In the genomic region with DNA sequence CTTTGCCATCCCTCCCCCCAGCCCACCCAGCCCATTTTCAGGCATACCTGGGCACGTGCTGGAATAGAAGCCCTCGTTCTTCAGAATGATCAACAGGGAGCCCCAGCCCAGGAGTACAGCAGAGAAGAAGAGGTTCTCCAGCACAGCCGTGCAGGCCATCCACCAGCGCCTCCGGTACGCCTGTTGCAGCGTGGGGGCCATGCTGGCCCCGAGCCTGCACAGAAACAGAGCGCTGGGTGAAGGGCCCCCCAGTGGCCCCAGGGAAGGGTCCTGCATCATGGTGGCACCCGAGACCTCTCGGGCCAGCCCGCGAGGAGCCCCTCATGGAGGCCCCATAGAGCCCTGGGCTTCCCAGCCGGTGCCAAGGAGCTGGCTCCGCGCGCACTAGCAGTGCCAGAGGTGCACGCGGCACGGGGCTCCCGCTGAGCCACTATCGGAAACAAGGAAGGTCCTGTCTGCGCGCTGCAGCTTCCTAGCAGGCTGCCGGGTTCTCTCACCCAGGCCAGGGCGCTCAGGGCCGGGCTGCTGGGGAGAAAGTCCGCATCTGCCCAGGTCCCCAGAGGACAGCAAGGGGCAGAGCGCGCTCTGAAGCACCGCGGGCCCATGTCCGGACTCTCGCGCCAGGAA, we compare ENCODE assay signal across 8 cellular contexts. TPM values are rescaled to one million over a fixed set of nuclear protein-coding genes. Genes with fewer than 3 reads are reported as not detected.
DNase-seq lines count a peak whose midpoint lies in the region; ATAC-seq, FAIRE-seq and TF ChIP-seq lines count a peak whose summit lies in the region.

No MANE protein-coding gene starts in this region.

- intact Hi-C loops in Panc1 (cut with micrococcal nuclease; ENCODE audit: unreplicated experiment), result no loop called here
- intact Hi-C loops in GM12878 (cut with micrococcal nuclease; ENCODE audit: unreplicated experiment), result no loop called here

- peaks cover 11% of the 10 kb centered on the region for H3K79me2 ChIP-seq in GM12878 (ENCODE audit: control insufficient read depth, insufficient read depth, low read length)

- no peak for FAIRE-seq in GM12878 (lab: Jason Lieb, UNC)

- WGBS in GM12878 (ENCODE audit: insufficient coverage, insufficient replicate concordance, low lambda C conversion rate, missing lambda C conversion rate), result 11% methylated on average over 25 of the region's 35 CpGs

- SMC1A ChIA-PET in GM12878 (lab: Charles Lee; ENCODE audit: uncharacterized antibody, unreplicated experiment), result interaction anchor here (1.0 to 5.4 kb wide), 5 partner anchors 9 to 36 kb away, joined by 4 to 47 read pairs (median 4); no protein-coding TSS in a partner anchor

- H3K9me3 ChIP-seq in Panc1 (ENCODE audit: control insufficient read depth, insufficient read depth, low read depth, low read length) (no peaks in the 10 kb centered on the region), GM12878 (replicated peaks; ENCODE audit: control insufficient read depth, insufficient read depth, low read length) (no peaks in the 10 kb centered on the region)

- no peaks in the 10 kb centered on the region for H4K20me1 ChIP-seq in GM12878 (ENCODE audit: control insufficient read depth, insufficient read depth)

- peak; percentile 54 to 79 for DNase-seq in NCI-H526 (lab: John Stamatoyannopoulos, UW)
- DNase-seq in NCI-H526 treated with DMSO at 0.1 percent for 48 hours (lab: John Stamatoyannopoulos, UW), result no peak
- no peak for DNase-seq in Panc1 (ENCODE audit: low read depth, low spot score)
- no peak for DNase-seq in GM12878 (ENCODE audit: low read depth, low spot score)
- peak; percentile 38 for DNase-seq in iris pigment epithelial cell (ENCODE audit: low read depth)
- peak; percentile 39 for DNase-seq in stimulated activated CD4-positive, alpha-beta T cell treated with anti-CD3 and anti-CD28 coated beads, Interleukin-1b, Interleukin-23, amount 100 ng/mL, for 48 hours
- no peak for DNase-seq in cortex of kidney (lab: John Stamatoyannopoulos, UW)

- TF ChIP-seq RAD21 in GM12878 (IDR thresholded peaks at IDR 0.05; ENCODE audit: insufficient read depth, low read depth, low read length), result no peak

- peak overlapping the region; percentile 81 for H3K9ac ChIP-seq in GM12878 (ENCODE audit: control insufficient read depth, insufficient read depth, low read length)

- ATAC-seq in HG03064 (IDR thresholded peaks at IDR 0.05; ENCODE audit: low read depth, unreplicated experiment) (peak; percentile 29), Panc1 (peak; percentile 67), GM12878 (peak; percentile 64)

- no peak; the same call in 1 of the 2 replicates for TF ChIP-seq POLR2A in GM12878 (IDR thresholded peaks at IDR 0.05; ENCODE audit: low read depth, low read length)

- H2AFZ ChIP-seq in GM12878 (ENCODE audit: control insufficient read depth, low read depth, low read length), result peak overlapping the region; percentile 90

- RAD21 ChIA-PET in GM12878 (lab: Charles Lee; ENCODE audit: unreplicated experiment), result interaction anchor here (0.9 to 8.2 kb wide), 4 partner anchors 12 to 126 kb away, joined by 3 to 46 read pairs (median 6); no protein-coding TSS in a partner anchor

- BruUV-seq in Panc1 (replicated peaks; lab: Mats Ljungman, UMichigan) (no TSS peak), GM12878 (replicated peaks; lab: Mats Ljungman, UMichigan) (TSS peak; percentile 58)

- POLR2A ChIA-PET in Panc1 (lab: Charles Lee) (no interaction called here), GM12878 (lab: Charles Lee) (interaction anchor here (0.6 kb wide), 1 partner anchor 160 kb away, joined by 4 read pairs; no protein-coding TSS in a partner anchor)

- no peak overlapping the region for H3K27ac ChIP-seq in Panc1 (ENCODE audit: low read length)
- H3K27ac ChIP-seq in GM12878 (ENCODE audit: control insufficient read depth, insufficient read depth), result peak overlapping the region; percentile 35; the same call in 1 of the 2 replicates

- no peaks in the 10 kb centered on the region for H3K4me1 ChIP-seq in Panc1 (ENCODE audit: control insufficient read depth, insufficient read depth, low read length)
- no peaks in the 10 kb centered on the region for H3K4me1 ChIP-seq in GM12878 (ENCODE audit: control insufficient read depth, insufficient read depth, low read length)

- H3K27me3 ChIP-seq in Panc1 (ENCODE audit: control insufficient read depth, insufficient read depth, low read length) (peaks cover 3% of the 10 kb centered on the region; the same call in 1 of the 2 replicates), GM12878 (replicated peaks in 1 of 2; ENCODE audit: control insufficient read depth in 2 of 2, insufficient read depth in 2 of 2, low read length in 1 of 2) (no peaks in the 10 kb centered on the region)

- TF ChIP-seq CTCF in Panc1 (IDR thresholded peaks at IDR 0.05) (no peak), GM12878 (IDR thresholded peaks at IDR 0.05 in 2 of 3, conservative IDR thresholded peaks at IDR 0.05 in 1 of 3; ENCODE audit: control insufficient read depth in 2 of 3, extremely low read depth in 1 of 3, insufficient read depth in 1 of 3, low read depth in 3 of 3, low read length in 3 of 3) (no peak)

- in situ Hi-C loops in Panc1 (cut with HindIII; ENCODE audit: low pct_unique_long_range_greater_than_20kb, low sequenced_read_pairs) (no loop called here), GM12878 (cut with MboI) (no loop called here)

- no peak for TF ChIP-seq EP300 in GM12878 (IDR thresholded peaks at IDR 0.05; ENCODE audit: borderline replicate concordance in 1 of 2, control insufficient read depth in 1 of 2, low read depth in 2 of 2, low read length in 2 of 2)

- H3K36me3 ChIP-seq in Panc1 (ENCODE audit: control insufficient read depth, insufficient read depth, low read length), result no peaks in the 10 kb centered on the region
- no peaks in the 10 kb centered on the region for H3K36me3 ChIP-seq in GM12878 (ENCODE audit: control insufficient read depth in 2 of 2, insufficient read depth in 2 of 2, low read length in 1 of 2)

- CTCF ChIA-PET in Panc1 (lab: Charles Lee) (no interaction called here), GM12878 (lab: Yijun Ruan, JAX) (interaction anchor here (0.5 to 10.6 kb wide), 8 partner anchors 13 to 1991 kb away, joined by 3 to 158 read pairs (median 8); a partner anchor contains a TSS)

- H3K4me3 ChIP-seq in Panc1 (ENCODE audit: low read depth in 2 of 2, low read length in 2 of 2) (peak overlapping the region; percentile 50 to 70), GM12878 (peak overlapping the region; percentile 90)

- peak overlapping the region; percentile 78 for H3K4me2 ChIP-seq in GM12878 (ENCODE audit: control insufficient read depth, insufficient read depth)

RNA-seq across cellular contexts. Expression of a gene that starts 1.5 kb away (rescaled TPM):
- 2.0 TPM for total RNA-seq in Panc1 (2021; ENCODE audit: unreplicated experiment)
- 2.9 TPM for polyA plus RNA-seq in Panc1 (2012; ENCODE audit: insufficient read length)
- total RNA-seq in GM12878 (2013; cell fraction: nucleolus; rRNA removed), result 47.4 and 56.0 TPM in 2 replicates
- 16.9 and 20.3 TPM in 2 replicates for total RNA-seq in GM12878 (2014; rRNA removed)
- 7.4 and 8.1 TPM in 2 replicates for total RNA-seq in GM12878 (2014; rRNA removed; fragmentation: Illumina TruSeq; extraction: Trizol)
- total RNA-seq in GM12878 (2021), result 16.1 and 16.4 TPM in 2 replicates
- 8.0 TPM for polyA plus RNA-seq in GM12878 (2011; ENCODE audit: low read depth)
- polyA plus RNA-seq in GM12878 (2011; rRNA removed), result 8.4 and 17.8 TPM in 2 replicates
- polyA plus RNA-seq in GM12878 (2011; cell fraction: cytosol; rRNA removed), result 25.6 and 28.1 TPM in 2 replicates
- 48.3 and 51.6 TPM in 2 replicates for polyA plus RNA-seq in GM12878 (2011; cell fraction: nucleus; rRNA removed)
- 9.3 and 14.0 TPM in 2 replicates for polyA plus RNA-seq in GM12878 (2012)
- 9.8 and 11.9 TPM in 2 replicates for polyA plus RNA-seq in GM12878 (2014; fragmentation: Illumina TruSeq; extraction: Trizol)
- 1 to 10 TPM; 1.0 to 2.4 TPM for polyA plus RNA-seq in GM12878 (2014; fragmentation: Nextera tagmentation; extraction: Ambion mirVana)
- polyA plus RNA-seq in GM12878 (2014; rRNA removed), result 15.6 TPM in 2 replicates
- 10 to 100 TPM; 12.0 to 13.3 TPM for polyA plus RNA-seq in GM12878 (2016; fragmentation: Nextera tagmentation; extraction: Ambion mirVana)
- 29.8 and 30.0 TPM in 2 replicates for polyA minus RNA-seq in GM12878 (2011; rRNA and poly(A)+ RNA removed)
- 13.1 and 16.8 TPM in 2 replicates for polyA minus RNA-seq in GM12878 (2011; cell fraction: cytosol; rRNA and poly(A)+ RNA removed)
- 16.2 and 27.0 TPM in 2 replicates for polyA minus RNA-seq in GM12878 (2011; cell fraction: nucleus; rRNA and poly(A)+ RNA removed)

RNA-seq across cellular contexts. Expression of a gene that starts 16.5 kb away (rescaled TPM):
- total RNA-seq in Panc1 (2021; ENCODE audit: unreplicated experiment), result 152 TPM
- polyA plus RNA-seq in Panc1 (2012; ENCODE audit: insufficient read length), result 107 TPM
- total RNA-seq in GM12878 (2013; cell fraction: nucleolus; rRNA removed), result 8.4 and 9.4 TPM in 2 replicates
- 178 and 187 TPM in 2 replicates for total RNA-seq in GM12878 (2014; rRNA removed)
- total RNA-seq in GM12878 (2014; rRNA removed; fragmentation: Illumina TruSeq; extraction: Trizol), result 139 and 148 TPM in 2 replicates
- 192 and 195 TPM in 2 replicates for total RNA-seq in GM12878 (2021)
- 131 TPM for polyA plus RNA-seq in GM12878 (2011; ENCODE audit: low read depth)
- 161 and 208 TPM in 2 replicates for polyA plus RNA-seq in GM12878 (2011; rRNA removed)
- polyA plus RNA-seq in GM12878 (2011; cell fraction: cytosol; rRNA removed), result 261 and 266 TPM in 2 replicates
- polyA plus RNA-seq in GM12878 (2011; cell fraction: nucleus; rRNA removed), result 98.1 and 123 TPM in 2 replicates
- polyA plus RNA-seq in GM12878 (2012), result 97.2 and 107 TPM in 2 replicates
- polyA plus RNA-seq in GM12878 (2014; fragmentation: Illumina TruSeq; extraction: Trizol), result 181 and 204 TPM in 2 replicates
- polyA plus RNA-seq in GM12878 (2014; fragmentation: Nextera tagmentation; extraction: Ambion mirVana), result 100 to 1,000 TPM; 770 to 898 TPM
- polyA plus RNA-seq in GM12878 (2014; rRNA removed), result 204 and 247 TPM in 2 replicates
- 100 to 1,000 TPM; 272 to 362 TPM for polyA plus RNA-seq in GM12878 (2016; fragmentation: Nextera tagmentation; extraction: Ambion mirVana)
- 66.3 and 94.2 TPM in 2 replicates for polyA minus RNA-seq in GM12878 (2011; rRNA and poly(A)+ RNA removed)
- polyA minus RNA-seq in GM12878 (2011; cell fraction: cytosol; rRNA and poly(A)+ RNA removed), result 13.0 and 17.4 TPM in 2 replicates
- polyA minus RNA-seq in GM12878 (2011; cell fraction: nucleus; rRNA and poly(A)+ RNA removed), result 16.0 and 28.5 TPM in 2 replicates

RNA-seq across cellular contexts. Expression of a gene that starts 23.4 kb away (rescaled TPM):
- total RNA-seq in Panc1 (2021; ENCODE audit: unreplicated experiment) (not detected), GM12878 (2014; rRNA removed) (not detected in 2 replicates), GM12878 (2014; rRNA removed; fragmentation: Illumina TruSeq; extraction: Trizol) (not detected in 2 replicates), GM12878 (2021) (not detected in 2 replicates)
- polyA plus RNA-seq in Panc1 (2012; ENCODE audit: insufficient read length), result not detected
- total RNA-seq in GM12878 (2013; cell fraction: nucleolus; rRNA removed), result not detected in 2 replicates
- polyA plus RNA-seq in GM12878 (2011; ENCODE audit: low read depth), result 0.16 TPM
- polyA plus RNA-seq in GM12878 (2011; rRNA removed) (not detected in 2 replicates), GM12878 (2014; fragmentation: Illumina TruSeq; extraction: Trizol) (not detected in 2 replicates), GM12878 (2014; fragmentation: Nextera tagmentation; extraction: Ambion mirVana) (under 1 TPM in 1 of 2 experiments, not detected in 1; 0.06 TPM), GM12878 (2014; rRNA removed) (not detected in 2 replicates), GM12878 (2016; fragmentation: Nextera tagmentation; extraction: Ambion mirVana) (under 1 TPM; 0.10 to 0.17 TPM)
- not detected in 2 replicates for polyA plus RNA-seq in GM12878 (2011; cell fraction: cytosol; rRNA removed)
- not detected in 2 replicates for polyA plus RNA-seq in GM12878 (2011; cell fraction: nucleus; rRNA removed)
- 0.26 and 0.29 TPM in 2 replicates for polyA plus RNA-seq in GM12878 (2012)
- polyA minus RNA-seq in GM12878 (2011; rRNA and poly(A)+ RNA removed), result not detected in 2 replicates
- not detected in 2 replicates for polyA minus RNA-seq in GM12878 (2011; cell fraction: cytosol; rRNA and poly(A)+ RNA removed)
- polyA minus RNA-seq in GM12878 (2011; cell fraction: nucleus; rRNA and poly(A)+ RNA removed), result not detected in 2 replicates

RNA-seq across cellular contexts. Expression of a gene that starts 53.4 kb away (rescaled TPM):
- total RNA-seq in Panc1 (2021; ENCODE audit: unreplicated experiment) (19.1 TPM), GM12878 (2014; rRNA removed) (143 and 146 TPM in 2 replicates), GM12878 (2014; rRNA removed; fragmentation: Illumina TruSeq; extraction: Trizol) (114 and 115 TPM in 2 replicates), GM12878 (2021) (128 and 142 TPM in 2 replicates)
- 32.3 TPM for polyA plus RNA-seq in Panc1 (2012; ENCODE audit: insufficient read length)
- 29.9 and 31.2 TPM in 2 replicates for total RNA-seq in GM12878 (2013; cell fraction: nucleolus; rRNA removed)
- polyA plus RNA-seq in GM12878 (2011; ENCODE audit: low read depth), result 107 TPM
- polyA plus RNA-seq in GM12878 (2011; rRNA removed) (142 and 211 TPM in 2 replicates), GM12878 (2014; fragmentation: Illumina TruSeq; extraction: Trizol) (166 and 179 TPM in 2 replicates), GM12878 (2014; fragmentation: Nextera tagmentation; extraction: Ambion mirVana) (100 to 1,000 TPM; 262 to 295 TPM), GM12878 (2014; rRNA removed) (161 and 177 TPM in 2 replicates), GM12878 (2016; fragmentation: Nextera tagmentation; extraction: Ambion mirVana) (100 to 1,000 TPM; 156 to 170 TPM)
- 352 and 471 TPM in 2 replicates for polyA plus RNA-seq in GM12878 (2011; cell fraction: cytosol; rRNA removed)
- 157 and 180 TPM in 2 replicates for polyA plus RNA-seq in GM12878 (2011; cell fraction: nucleus; rRNA removed)
- polyA plus RNA-seq in GM12878 (2012), result 137 and 151 TPM in 2 replicates
- 300 and 364 TPM in 2 replicates for polyA minus RNA-seq in GM12878 (2011; rRNA and poly(A)+ RNA removed)
- 55.1 and 68.1 TPM in 2 replicates for polyA minus RNA-seq in GM12878 (2011; cell fraction: cytosol; rRNA and poly(A)+ RNA removed)
- 35.7 and 40.4 TPM in 2 replicates for polyA minus RNA-seq in GM12878 (2011; cell fraction: nucleus; rRNA and poly(A)+ RNA removed)

RNA-seq across cellular contexts. Expression of a gene that starts 53.7 kb away (rescaled TPM):
- 0.90 TPM for total RNA-seq in Panc1 (2021; ENCODE audit: unreplicated experiment)
- polyA plus RNA-seq in Panc1 (2012; ENCODE audit: insufficient read length), result 0.87 TPM
- total RNA-seq in GM12878 (2013; cell fraction: nucleolus; rRNA removed), result not detected in 2 replicates
- 0.33 and 0.34 TPM in 2 replicates for total RNA-seq in GM12878 (2014; rRNA removed)
- total RNA-seq in GM12878 (2014; rRNA removed; fragmentation: Illumina TruSeq; extraction: Trizol), result not detected in 2 replicates
- total RNA-seq in GM12878 (2021), result 1.0 and 1.1 TPM in 2 replicates
- not detected for polyA plus RNA-seq in GM12878 (2011; ENCODE audit: low read depth)
- not detected in 2 replicates for polyA plus RNA-seq in GM12878 (2011; rRNA removed)
- polyA plus RNA-seq in GM12878 (2011; cell fraction: cytosol; rRNA removed), result 0.03 and 0.09 TPM in 2 replicates
- 0.22 and 0.39 TPM in 2 replicates for polyA plus RNA-seq in GM12878 (2011; cell fraction: nucleus; rRNA removed)
- polyA plus RNA-seq in GM12878 (2012), result 0.08 and 0.11 TPM in 2 replicates
- polyA plus RNA-seq in GM12878 (2014; fragmentation: Illumina TruSeq; extraction: Trizol), result not detected in 2 replicates
- under 1 TPM in 1 of 2 experiments, not detected in 1; 0.14 TPM for polyA plus RNA-seq in GM12878 (2014; fragmentation: Nextera tagmentation; extraction: Ambion mirVana)
- 0.58 and 0.88 TPM in 2 replicates for polyA plus RNA-seq in GM12878 (2014; rRNA removed)
- under 1 TPM; 0.48 to 0.55 TPM for polyA plus RNA-seq in GM12878 (2016; fragmentation: Nextera tagmentation; extraction: Ambion mirVana)
- polyA minus RNA-seq in GM12878 (2011; rRNA and poly(A)+ RNA removed), result not detected in 2 replicates
- polyA minus RNA-seq in GM12878 (2011; cell fraction: cytosol; rRNA and poly(A)+ RNA removed), result not detected in 2 replicates
- 0.36 and 0.38 TPM in 2 replicates for polyA minus RNA-seq in GM12878 (2011; cell fraction: nucleus; rRNA and poly(A)+ RNA removed)

Comparison
In these comparisons a context has a peak if more than half of its experiments do, and no peak if none do; other contexts are left out.
1. DNase-seq: peak in NCI-H526 (2 of 2), iris pigment epithelial cell (single experiment) and stimulated activated CD4-positive, alpha-beta T cell treated with anti-CD3 and anti-CD28 coated beads, Interleukin-1b, Interleukin-23, amount 100 ng/mL, for 48 hours (single experiment); none in NCI-H526 treated with DMSO at 0.1 percent for 48 hours (single experiment), Panc1 (single experiment), GM12878 (single experiment) and cortex of kidney (single experiment).
2. Peak in every context shown above with its lines, with median percentiles within 50 percentile points of each other: ATAC-seq.